Comparison of ENCODE assay signal across 30 cellular contexts in the genomic region with DNA sequence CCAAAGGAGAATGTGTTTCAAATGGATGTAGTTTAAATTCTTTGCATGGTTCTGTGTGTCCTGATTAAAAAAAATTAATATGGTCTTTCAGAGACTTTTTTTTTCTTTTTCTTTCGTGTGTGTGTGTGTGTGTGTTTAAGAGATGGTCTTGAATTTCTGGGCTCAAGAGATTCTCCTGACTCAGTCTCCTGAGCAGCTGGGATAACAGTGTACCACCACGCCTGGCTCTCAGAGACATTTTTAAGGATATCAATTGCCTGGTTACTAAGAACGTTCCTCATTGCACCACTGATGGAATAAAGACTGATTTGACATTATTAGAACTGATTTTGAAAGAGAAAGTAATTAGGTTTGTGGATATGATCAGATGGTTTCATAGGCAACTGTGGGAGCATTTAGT.
"Had no signal": no experiment of that assay in that cellular context is flagged by ENCODE, and none has a peak within 500 bp of the region (broad histone marks: within the 10 kb centered on the region; RNA-seq: fewer than 3 reads in every experiment).

No MANE protein-coding gene starts in this region.

- H3K4me1 ChIP-seq: adrenal gland, body of pancreas, breast epithelium had no signal

- DNase-seq: activated B cell treated with CpG ODN at 0.5 μM for 24 hours; activated CD4-positive, alpha-beta memory T cell treated with anti-CD3 and anti-CD28 coated beads for 36 hours; activated CD4-positive, alpha-beta T cell treated with anti-CD3 and anti-CD28 coated beads for 4 hours; activated CD4-positive, alpha-beta T cell treated with anti-CD3 and anti-CD28 coated beads, Interleukin-2, amount 10 ng/mL, durations not matched to agents 24 days and 14 days; activated CD4-positive, alpha-beta T cell treated with anti-CD3 and anti-CD28 coated beads, Interleukin-2, amount 50 U/mL, for 1 hour; activated CD4-positive, alpha-beta T cell treated with anti-CD3 and anti-CD28 coated beads, Interleukin-2, amount 50 U/mL, for 4 hours; activated CD4-positive, CD25-positive, alpha-beta regulatory T cell treated with anti-CD3 and anti-CD28 coated beads, Interleukin-2, amount 50 U/mL, for 72 hours; activated CD8-positive, alpha-beta memory T cell treated with anti-CD3 and anti-CD28 coated beads, Interleukin-2, amount 50 U/mL, for 4 hours; activated CD8-positive, alpha-beta T cell treated with anti-CD3 and anti-CD28 coated beads for 36 hours; activated effector memory CD4-positive, alpha-beta T cell treated with anti-CD3 and anti-CD28 coated beads, Interleukin-2, amount 50 U/mL, for 16 hours; activated gamma-delta T cell treated with Interleukin-2 at 50 U/mL for 16 hours; activated naive CD4-positive, alpha-beta T cell; activated naive CD4-positive, alpha-beta T cell treated with anti-CD3 and anti-CD28 coated beads for 36 hours; activated naive CD4-positive, alpha-beta T cell treated with anti-CD3 and anti-CD28 coated beads, Interleukin-2, amount 50 U/mL, for 16 hours; activated naive CD8-positive, alpha-beta T cell treated with anti-CD3 and anti-CD28 coated beads for 36 hours; activated T-cell treated with anti-CD3 and anti-CD28 coated beads, Interleukin-2, amount 50 U/mL, for 24 hours; activated T-cell treated with anti-CD3 and anti-CD28 coated beads, Interleukin-2, amount 50 U/mL, for 72 hours; adrenal gland; amniotic stem cell; aorta; body of pancreas; brain microvascular endothelial cell; central memory CD4-positive, alpha-beta T cell; T-helper 1 cell; T-helper 2 cell; T-helper 9 cell had no signal

- H3K36me3 ChIP-seq: adrenal gland, brain microvascular endothelial cell, breast epithelium had no signal

- H3K27ac ChIP-seq: adrenal gland, body of pancreas, brain microvascular endothelial cell, breast epithelium, VCaP had no signal

- H3K9me3 ChIP-seq: adrenal gland, body of pancreas had no signal

- H3K4me3 ChIP-seq: adrenal gland, body of pancreas, breast epithelium had no signal

- ATAC-seq: activated CD8-positive, alpha-beta T cell treated with anti-CD3 and anti-CD28 coated beads for 36 hours; activated naive CD4-positive, alpha-beta T cell treated with anti-CD3 and anti-CD28 coated beads, Interleukin-2, amount 50 U/mL, for 72 hours; activated T-cell treated with anti-CD3 and anti-CD28 coated beads, Interleukin-2, amount 50 U/mL, for 72 hours; activated T-helper 17 cell treated with anti-CD3 and anti-CD28 coated beads, Interleukin-2, amount 50 U/mL, for 72 hours; body of pancreas had no signal

- H3K27me3 ChIP-seq: adrenal gland, body of pancreas, brain microvascular endothelial cell, breast epithelium had no signal
